In the genomic region with DNA sequence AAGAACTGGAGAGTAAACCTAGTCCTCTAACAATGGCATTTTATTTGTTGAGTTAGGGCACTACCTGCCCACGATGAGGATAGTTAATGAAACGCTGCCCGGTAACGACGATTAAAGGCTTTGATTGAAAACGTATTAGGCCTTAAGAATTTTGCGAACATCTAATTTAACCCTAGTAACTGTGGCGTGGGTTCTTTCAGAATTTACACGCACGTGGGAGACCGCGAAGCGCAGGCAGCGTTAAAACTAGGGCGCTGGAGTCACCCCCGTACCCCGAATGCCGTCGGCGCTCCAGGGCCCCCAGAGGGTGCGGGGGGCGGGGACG, we compare ENCODE assay signal across 8 cellular contexts. TPM values are rescaled to one million over a fixed set of nuclear protein-coding genes. Genes with fewer than 3 reads are reported as not detected.
DNase-seq lines count a peak whose midpoint lies in the region; ATAC-seq and TF ChIP-seq lines count a peak whose summit lies in the region.

No MANE protein-coding gene starts in this region.

- TF ChIP-seq CTCF in AG04450 (IDR thresholded peaks at IDR 0.05; ENCODE audit: low read depth, low read length) (no peak), dorsolateral prefrontal cortex (IDR thresholded peaks at IDR 0.05 in 54 of 56, conservative IDR thresholded peaks at IDR 0.05 in 2 of 56; ENCODE audit: low read depth in 1 of 56, partially characterized antibody in 56 of 56) (peak in 1 of 56 donors; percentile 2), omental fat pad (IDR thresholded peaks at IDR 0.05) (no peak)

- intact Hi-C loops in dorsolateral prefrontal cortex (cut with DNase I): loop anchor here (1.0 to 10.0 kb wide), 5 partner anchors 83 to 610 kb away; a partner anchor contains a TSS

- peak; percentile 31 for ATAC-seq in GM19351 (IDR thresholded peaks at IDR 0.05; ENCODE audit: unreplicated experiment)
- no peak for ATAC-seq in omental fat pad (ENCODE audit: low FRiP score)

- H3K27ac ChIP-seq in AG04450 (ENCODE audit: low read depth, low read length) (peak overlapping the region; percentile 92), dorsolateral prefrontal cortex (peak overlapping the region; percentile 52 to 97 (median 92))

- peaks cover 10% of the 10 kb centered on the region for H3K4me1 ChIP-seq in mucosa of stomach (ENCODE audit: control insufficient read depth, insufficient read depth, low read length)

- CTCF ChIA-PET in AG04450 (lab: Charles Lee): interaction anchor here (0.9 kb wide), 1 partner anchor 58 kb away, joined by 3 read pairs; no protein-coding TSS in a partner anchor

- H3K9ac ChIP-seq in mucosa of stomach (ENCODE audit: low read length): peak overlapping the region; percentile 88

- H3K4me3 ChIP-seq in AG04450 (ENCODE audit: low read depth, low read length) (peak overlapping the region; percentile 86), dorsolateral prefrontal cortex (peak overlapping the region; percentile 60 to 100 (median 94)), mucosa of stomach (ENCODE audit: low read length) (peak overlapping the region; percentile 92)

- H3K36me3 ChIP-seq in mucosa of stomach (ENCODE audit: control insufficient read depth, insufficient read depth, low read length): no peaks in the 10 kb centered on the region

- DNase-seq in AG04450 (ENCODE audit: low read depth, low spot score) (no peak), OCI-M1 (lab: John Stamatoyannopoulos, UW) (peak; percentile 73), dorsolateral prefrontal cortex (no peak), omental fat pad (ENCODE audit: low spot score) (no peak), EL (no peak), NCI-H345 (lab: John Stamatoyannopoulos, UW) (no peak)

- H3K9me3 ChIP-seq in AG04450 (ENCODE audit: control insufficient read depth, insufficient read depth, low read length) (peaks cover 10% of the 10 kb centered on the region; the same call in 1 of the 2 replicates), mucosa of stomach (ENCODE audit: control insufficient read depth, low read length) (no peaks in the 10 kb centered on the region)

- POLR2A ChIA-PET in AG04450 (lab: Yijun Ruan, JAX): interaction anchor here (0.6 to 0.7 kb wide), 2 partner anchors 18 to 81 kb away, joined by 3 to 4 read pairs; no protein-coding TSS in a partner anchor

- H3K27me3 ChIP-seq in AG04450 (ENCODE audit: control insufficient read depth, insufficient read depth, low read length) (no peaks in the 10 kb centered on the region), dorsolateral prefrontal cortex (no peaks in the 10 kb centered on the region), mucosa of stomach (ENCODE audit: control insufficient read depth, insufficient read depth, low read length) (no peaks in the 10 kb centered on the region)

RNA-seq across cellular contexts. Expression of a gene that starts 0.7 kb away (rescaled TPM):
- 24.4 and 37.2 TPM in 2 replicates for polyA plus RNA-seq in AG04450 (2011; rRNA removed)
- polyA minus RNA-seq in AG04450 (2011; rRNA and poly(A)+ RNA removed): 47.8 and 91.1 TPM in 2 replicates
- total RNA-seq in dorsolateral prefrontal cortex (10 to 100 TPM; 43.9 to 86.1 (median 62.2) TPM), omental fat pad (100 to 1,000 TPM in 2 of 4 donors, 10 to 100 TPM in 2; 56.4 to 153 (median 87.3) TPM)
